ENCODE assay signal across 1 cellular context in genomic region chr17:82020874-82021727, GRCh38.
TF ChIP-seq lines count a peak whose summit lies in the region.

No MANE protein-coding gene starts in this region.

TF ChIP-seq in GM23338, 12 proteins besides CTCF, POLR2A, EP300 and RAD21:
- TF ChIP-seq, protein P1, sequence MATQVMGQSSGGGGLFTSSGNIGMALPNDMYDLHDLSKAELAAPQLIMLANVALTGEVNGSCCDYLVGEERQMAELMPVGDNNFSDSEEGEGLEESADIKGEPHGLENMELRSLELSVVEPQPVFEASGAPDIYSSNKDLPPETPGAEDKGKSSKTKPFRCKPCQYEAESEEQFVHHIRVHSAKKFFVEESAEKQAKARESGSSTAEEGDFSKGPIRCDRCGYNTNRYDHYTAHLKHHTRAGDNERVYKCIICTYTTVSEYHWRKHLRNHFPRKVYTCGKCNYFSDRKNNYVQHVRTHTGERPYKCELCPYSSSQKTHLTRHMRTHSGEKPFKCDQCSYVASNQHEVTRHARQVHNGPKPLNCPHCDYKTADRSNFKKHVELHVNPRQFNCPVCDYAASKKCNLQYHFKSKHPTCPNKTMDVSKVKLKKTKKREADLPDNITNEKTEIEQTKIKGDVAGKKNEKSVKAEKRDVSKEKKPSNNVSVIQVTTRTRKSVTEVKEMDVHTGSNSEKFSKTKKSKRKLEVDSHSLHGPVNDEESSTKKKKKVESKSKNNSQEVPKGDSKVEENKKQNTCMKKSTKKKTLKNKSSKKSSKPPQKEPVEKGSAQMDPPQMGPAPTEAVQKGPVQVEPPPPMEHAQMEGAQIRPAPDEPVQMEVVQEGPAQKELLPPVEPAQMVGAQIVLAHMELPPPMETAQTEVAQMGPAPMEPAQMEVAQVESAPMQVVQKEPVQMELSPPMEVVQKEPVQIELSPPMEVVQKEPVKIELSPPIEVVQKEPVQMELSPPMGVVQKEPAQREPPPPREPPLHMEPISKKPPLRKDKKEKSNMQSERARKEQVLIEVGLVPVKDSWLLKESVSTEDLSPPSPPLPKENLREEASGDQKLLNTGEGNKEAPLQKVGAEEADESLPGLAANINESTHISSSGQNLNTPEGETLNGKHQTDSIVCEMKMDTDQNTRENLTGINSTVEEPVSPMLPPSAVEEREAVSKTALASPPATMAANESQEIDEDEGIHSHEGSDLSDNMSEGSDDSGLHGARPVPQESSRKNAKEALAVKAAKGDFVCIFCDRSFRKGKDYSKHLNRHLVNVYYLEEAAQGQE (IDR thresholded peaks at IDR 0.05; ENCODE audit: unreplicated experiment), result no peak
